Comparison of ENCODE assay signal across 18 cellular contexts in genomic region chr14:99041820-99042174, GRCh38.
"Had no signal": no experiment of that assay in that cellular context is flagged by ENCODE, and none has a peak within 500 bp of the region (broad histone marks: within the 10 kb centered on the region; RNA-seq: fewer than 3 reads in every experiment).

No MANE protein-coding gene starts in this region.

- FAIRE-seq: urothelium cell line had no signal

- DNase-seq: activated CD4-positive, alpha-beta T cell treated with anti-CD3 and anti-CD28 coated beads, Interleukin-2, amount 50 U/mL, for 4 hours; activated naive CD4-positive, alpha-beta T cell treated with anti-CD3 and anti-CD28 coated beads, Interleukin-2, amount 10 ng/mL, durations not matched to agents 7 days and 5 days; activated naive CD8-positive, alpha-beta T cell treated with anti-CD3 and anti-CD28 coated beads, Interleukin-2, amount 50 U/mL, for 24 hours; activated T-cell treated with anti-CD3 and anti-CD28 coated beads for 4 hours; anterior cingulate cortex; cortex of kidney; heart right ventricle; immature natural killer cell; naive thymus-derived CD8-positive, alpha-beta T cell; ovary; psoas muscle; right cardiac atrium; stimulated activated naive CD8-positive, alpha-beta T cell treated with anti-CD3 and anti-CD28 coated beads, Interleukin-15, Interleukin-2, amounts not matched to agents 100 U/mL and 50 U/mL, for 24 hours; WERI-Rb-1 had no signal

- H3K36me3 ChIP-seq: esophagus muscularis mucosa, heart right ventricle, ovary, tibial nerve, WERI-Rb-1 had no signal

- H3K27ac ChIP-seq: esophagus muscularis mucosa, heart right ventricle, ovary, psoas muscle, skin epidermis, tibial nerve, WERI-Rb-1 had no signal

- H3K27me3 ChIP-seq: esophagus muscularis mucosa, ovary, tibial nerve had no signal

- H3K9me3 ChIP-seq: esophagus muscularis mucosa, ovary, psoas muscle had no signal

- H3K4me3 ChIP-seq: esophagus muscularis mucosa, heart right ventricle, ovary, psoas muscle, skin epidermis, tibial nerve had no signal

- H3K4me1 ChIP-seq: psoas muscle, tibial nerve had no signal
